Comparison of ENCODE assay signal across 26 cellular contexts in genomic region chrY:2859782-2860181, GRCh38. TPM values are rescaled to one million over a fixed set of nuclear protein-coding genes. Genes with fewer than 3 reads are reported as not detected.
DNase-seq lines count a peak whose midpoint lies in the region; ATAC-seq, FAIRE-seq and TF ChIP-seq lines count a peak whose summit lies in the region.
"Had no signal": no experiment of that assay in that cellular context is flagged by ENCODE, and none has a peak within 500 bp of the region (broad histone marks: within the 10 kb centered on the region; RNA-seq: fewer than 3 reads in every experiment).

No MANE protein-coding gene starts in this region.

- no peaks in the 10 kb centered on the region for H3K27me3 ChIP-seq in CD4-positive, alpha-beta T cell (ENCODE audit: control insufficient read depth, insufficient read depth, low read length)
- H3K27me3 ChIP-seq: gastrocnemius medialis, spleen, upper lobe of right lung had no signal

- no peak for DNase-seq in CD4-positive, alpha-beta T cell
- DNase-seq in ELR (ENCODE audit: low read depth) (peak; percentile 73), fibroblast of peridontal ligament (ENCODE audit: extremely low read depth) (peak; percentile 38), NCI-H446 (lab: John Stamatoyannopoulos, UW) (no peak), superior temporal gyrus (ENCODE audit: extremely low spot score) (no peak), GM19239 (ENCODE audit: insufficient read length, low spot score) (no peak)
- no peak for DNase-seq in activated T-helper 1 cell treated with anti-CD3 and anti-CD28 coated beads, Interleukin-12 subunit alpha, Interleukin-12 subunit beta, Interleukin-2, Interleukin-4 antibody, amounts not matched to agents 30 ng/mL and 10 ng/mL and 1 ng/mL, durations not matched to agents 14 hours and 24 hours and 36 hours (ENCODE audit: low spot score)
- DNase-seq: activated CD4-positive, alpha-beta T cell treated with anti-CD3 and anti-CD28 coated beads for 4 hours; activated naive CD8-positive, alpha-beta T cell treated with anti-CD3 and anti-CD28 coated beads, Interleukin-2, amount 10 ng/mL, durations not matched to agents 7 days and 5 days; activated T-cell treated with anti-CD3 and anti-CD28 coated beads, Interleukin-2, amount 50 U/mL, for 4 hours; gastrocnemius medialis; GOT3; left cardiac atrium; mammary epithelial cell; NCI-H1436 treated with DMSO at 0.1 percent for 48 hours; NCI-H82; posterior cingulate gyrus; right cardiac atrium; spleen; stimulated activated CD4-positive, alpha-beta T cell treated with anti-CD3 and anti-CD28 coated beads, Interleukin-2, amount 100 ng/mL, for 48 hours; substantia nigra; upper lobe of right lung had no signal

- no peaks in the 10 kb centered on the region for H3K9me3 Mint-ChIP-seq in CD4-positive, alpha-beta T cell
- H3K9me3 Mint-ChIP-seq in activated T-helper 1 cell treated with anti-CD3 and anti-CD28 coated beads, Interleukin-12 subunit alpha, Interleukin-12 subunit beta, Interleukin-2, Interleukin-4 antibody, amounts not matched to agents 30 ng/mL and 10 ng/mL and 1 ng/mL, durations not matched to agents 14 hours and 24 hours and 36 hours = no peaks in the 10 kb centered on the region
- H3K9me3 Mint-ChIP-seq: activated naive CD8-positive, alpha-beta T cell treated with anti-CD3 and anti-CD28 coated beads, Interleukin-2, amount 10 ng/mL, durations not matched to agents 7 days and 5 days; activated T-cell treated with anti-CD3 and anti-CD28 coated beads, Interleukin-2, amount 50 U/mL, for 4 hours had no signal

- H3K27ac Mint-ChIP-seq in CD4-positive, alpha-beta T cell = peak overlapping the region; percentile 76
- no peak overlapping the region for H3K27ac Mint-ChIP-seq in activated T-helper 1 cell treated with anti-CD3 and anti-CD28 coated beads, Interleukin-12 subunit alpha, Interleukin-12 subunit beta, Interleukin-2, Interleukin-4 antibody, amounts not matched to agents 30 ng/mL and 10 ng/mL and 1 ng/mL, durations not matched to agents 14 hours and 24 hours and 36 hours

- intact Hi-C loops in CD4-positive, alpha-beta T cell (cut with DNase I, micrococcal nuclease) = no loop called here
- intact Hi-C loops in activated T-helper 1 cell treated with anti-CD3 and anti-CD28 coated beads, Interleukin-12 subunit alpha, Interleukin-12 subunit beta, Interleukin-2, Interleukin-4 antibody, amounts not matched to agents 30 ng/mL and 10 ng/mL and 1 ng/mL, durations not matched to agents 14 hours and 24 hours and 36 hours (cut with micrococcal nuclease) = loop anchor here (5.0 kb wide), 2 partner anchors 78 to 143 kb away; partner anchors contain the start of gene ZFY

- no peak for FAIRE-seq in GM19239 (lab: Jason Lieb, UNC)

- POLR2A ChIA-PET in CD4-positive, alpha-beta T cell (lab: Charles Lee) = no interaction called here

- H3K4me3 Mint-ChIP-seq in CD4-positive, alpha-beta T cell = no peak overlapping the region
- peak overlapping the region; percentile 60 for H3K4me3 Mint-ChIP-seq in activated T-helper 1 cell treated with anti-CD3 and anti-CD28 coated beads, Interleukin-12 subunit alpha, Interleukin-12 subunit beta, Interleukin-2, Interleukin-4 antibody, amounts not matched to agents 30 ng/mL and 10 ng/mL and 1 ng/mL, durations not matched to agents 14 hours and 24 hours and 36 hours
- H3K4me3 Mint-ChIP-seq: activated T-cell treated with anti-CD3 and anti-CD28 coated beads, Interleukin-2, amount 50 U/mL, for 4 hours had no signal

- peaks cover 61% of the 10 kb centered on the region for H3K4me1 Mint-ChIP-seq in CD4-positive, alpha-beta T cell (ENCODE audit: low read depth)
- peaks cover 80% of the 10 kb centered on the region for H3K4me1 Mint-ChIP-seq in activated T-helper 1 cell treated with anti-CD3 and anti-CD28 coated beads, Interleukin-12 subunit alpha, Interleukin-12 subunit beta, Interleukin-2, Interleukin-4 antibody, amounts not matched to agents 30 ng/mL and 10 ng/mL and 1 ng/mL, durations not matched to agents 14 hours and 24 hours and 36 hours (ENCODE audit: low read depth)

- H3K9me3 ChIP-seq in CD4-positive, alpha-beta T cell (ENCODE audit: control insufficient read depth, low read length) = no peaks in the 10 kb centered on the region
- H3K9me3 ChIP-seq: gastrocnemius medialis, spleen, upper lobe of right lung had no signal

- H3K27ac ChIP-seq in CD4-positive, alpha-beta T cell (ENCODE audit: low read depth, low read length) = no peak overlapping the region
- H3K27ac ChIP-seq: HL-60, KMS-11, RWPE1, SK-N-MC, spleen, upper lobe of right lung had no signal

- H3K36me3 Mint-ChIP-seq in CD4-positive, alpha-beta T cell (ENCODE audit: low read depth) = peaks cover 91% of the 10 kb centered on the region
- H3K36me3 Mint-ChIP-seq in activated T-helper 1 cell treated with anti-CD3 and anti-CD28 coated beads, Interleukin-12 subunit alpha, Interleukin-12 subunit beta, Interleukin-2, Interleukin-4 antibody, amounts not matched to agents 30 ng/mL and 10 ng/mL and 1 ng/mL, durations not matched to agents 14 hours and 24 hours and 36 hours (ENCODE audit: low read depth) = peaks cover 64% of the 10 kb centered on the region

- TF ChIP-seq CTCF in CD4-positive, alpha-beta T cell (IDR thresholded peaks at IDR 0.05) = no peak

- CTCF ChIA-PET in CD4-positive, alpha-beta T cell (lab: Charles Lee) = no interaction called here

- no peak for ATAC-seq in CD4-positive, alpha-beta T cell (ENCODE audit: poor library complexity)
- ATAC-seq: activated T-cell treated with anti-CD3 and anti-CD28 coated beads, Interleukin-2, amount 50 U/mL, for 4 hours; right cardiac atrium; upper lobe of right lung had no signal

- no peaks in the 10 kb centered on the region for H3K27me3 Mint-ChIP-seq in CD4-positive, alpha-beta T cell
- H3K27me3 Mint-ChIP-seq in activated T-helper 1 cell treated with anti-CD3 and anti-CD28 coated beads, Interleukin-12 subunit alpha, Interleukin-12 subunit beta, Interleukin-2, Interleukin-4 antibody, amounts not matched to agents 30 ng/mL and 10 ng/mL and 1 ng/mL, durations not matched to agents 14 hours and 24 hours and 36 hours (ENCODE audit: insufficient read depth) = no peaks in the 10 kb centered on the region
- H3K27me3 Mint-ChIP-seq: activated naive CD8-positive, alpha-beta T cell treated with anti-CD3 and anti-CD28 coated beads, Interleukin-2, amount 10 ng/mL, durations not matched to agents 7 days and 5 days had no signal

RNA-seq across cellular contexts. Expression of gene RPS4Y1, which starts 18.4 kb away (rescaled TPM):
- total RNA-seq in CD4-positive, alpha-beta T cell = 100 to 1,000 TPM; 495 to 496 TPM
- 238 and 247 TPM in 2 replicates for total RNA-seq in activated T-helper 1 cell treated with anti-CD3 and anti-CD28 coated beads, Interleukin-12 subunit alpha, Interleukin-12 subunit beta, Interleukin-2, Interleukin-4 antibody, amounts not matched to agents 30 ng/mL and 10 ng/mL and 1 ng/mL, durations not matched to agents 14 hours and 24 hours and 36 hours

Comparison
In these comparisons a context has a peak if more than half of its experiments do, and no peak if none do; other contexts are left out.
1. DNase-seq: peak in ELR (single experiment) and fibroblast of peridontal ligament (single experiment); none in CD4-positive, alpha-beta T cell (0 of 10), activated T-helper 1 cell treated with anti-CD3 and anti-CD28 coated beads, Interleukin-12 subunit alpha, Interleukin-12 subunit beta, Interleukin-2, Interleukin-4 antibody, amounts not matched to agents 30 ng/mL and 10 ng/mL and 1 ng/mL, durations not matched to agents 14 hours and 24 hours and 36 hours (single experiment), NCI-H446 (0 of 2), superior temporal gyrus (single experiment) and GM19239 (single experiment).